ENCODE assay signal across 1 cellular context in the genomic region with DNA sequence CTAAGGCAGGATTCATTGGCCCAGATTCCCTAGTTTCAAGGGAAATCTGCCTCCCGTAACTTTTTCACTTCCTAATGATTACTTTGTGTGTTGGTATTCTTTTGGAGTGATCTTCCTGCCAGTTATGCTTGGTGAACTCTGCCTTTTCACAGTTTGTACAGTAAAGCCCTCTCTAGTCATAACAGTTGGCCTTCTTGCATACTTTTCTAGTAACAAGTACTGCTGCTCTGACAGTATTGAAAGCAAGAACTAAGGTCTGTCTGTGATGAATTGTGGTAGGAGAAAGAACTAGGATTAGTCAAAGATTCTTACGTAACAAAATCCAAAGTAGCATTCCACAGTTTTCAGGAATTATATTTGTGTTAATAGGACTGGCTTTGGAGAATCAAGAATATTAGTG.
TF ChIP-seq lines count a peak whose summit lies in the region.

No MANE protein-coding gene starts in this region.

TF ChIP-seq in WTC11, 78 proteins besides CTCF, POLR2A, EP300 and RAD21 (continued from another document):
- TF ChIP-seq, protein P1, sequence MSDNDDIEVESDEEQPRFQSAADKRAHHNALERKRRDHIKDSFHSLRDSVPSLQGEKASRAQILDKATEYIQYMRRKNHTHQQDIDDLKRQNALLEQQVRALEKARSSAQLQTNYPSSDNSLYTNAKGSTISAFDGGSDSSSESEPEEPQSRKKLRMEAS (CRISPR knock-in tag; IDR thresholded peaks at IDR 0.05) = no peak
- TF ChIP-seq, protein P2, sequence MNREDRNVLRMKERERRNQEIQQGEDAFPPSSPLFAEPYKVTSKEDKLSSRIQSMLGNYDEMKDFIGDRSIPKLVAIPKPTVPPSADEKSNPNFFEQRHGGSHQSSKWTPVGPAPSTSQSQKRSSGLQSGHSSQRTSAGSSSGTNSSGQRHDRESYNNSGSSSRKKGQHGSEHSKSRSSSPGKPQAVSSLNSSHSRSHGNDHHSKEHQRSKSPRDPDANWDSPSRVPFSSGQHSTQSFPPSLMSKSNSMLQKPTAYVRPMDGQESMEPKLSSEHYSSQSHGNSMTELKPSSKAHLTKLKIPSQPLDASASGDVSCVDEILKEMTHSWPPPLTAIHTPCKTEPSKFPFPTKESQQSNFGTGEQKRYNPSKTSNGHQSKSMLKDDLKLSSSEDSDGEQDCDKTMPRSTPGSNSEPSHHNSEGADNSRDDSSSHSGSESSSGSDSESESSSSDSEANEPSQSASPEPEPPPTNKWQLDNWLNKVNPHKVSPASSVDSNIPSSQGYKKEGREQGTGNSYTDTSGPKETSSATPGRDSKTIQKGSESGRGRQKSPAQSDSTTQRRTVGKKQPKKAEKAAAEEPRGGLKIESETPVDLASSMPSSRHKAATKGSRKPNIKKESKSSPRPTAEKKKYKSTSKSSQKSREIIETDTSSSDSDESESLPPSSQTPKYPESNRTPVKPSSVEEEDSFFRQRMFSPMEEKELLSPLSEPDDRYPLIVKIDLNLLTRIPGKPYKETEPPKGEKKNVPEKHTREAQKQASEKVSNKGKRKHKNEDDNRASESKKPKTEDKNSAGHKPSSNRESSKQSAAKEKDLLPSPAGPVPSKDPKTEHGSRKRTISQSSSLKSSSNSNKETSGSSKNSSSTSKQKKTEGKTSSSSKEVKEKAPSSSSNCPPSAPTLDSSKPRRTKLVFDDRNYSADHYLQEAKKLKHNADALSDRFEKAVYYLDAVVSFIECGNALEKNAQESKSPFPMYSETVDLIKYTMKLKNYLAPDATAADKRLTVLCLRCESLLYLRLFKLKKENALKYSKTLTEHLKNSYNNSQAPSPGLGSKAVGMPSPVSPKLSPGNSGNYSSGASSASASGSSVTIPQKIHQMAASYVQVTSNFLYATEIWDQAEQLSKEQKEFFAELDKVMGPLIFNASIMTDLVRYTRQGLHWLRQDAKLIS (CRISPR knock-in tag; IDR thresholded peaks at IDR 0.05; ENCODE audit: borderline replicate concordance) = no peak
- TF ChIP-seq RORB (CRISPR knock-in tag; IDR thresholded peaks at IDR 0.05) (no peak), HMGA2 (CRISPR knock-in tag; IDR thresholded peaks at IDR 0.05) (no peak)
- TF ChIP-seq, protein P3, sequence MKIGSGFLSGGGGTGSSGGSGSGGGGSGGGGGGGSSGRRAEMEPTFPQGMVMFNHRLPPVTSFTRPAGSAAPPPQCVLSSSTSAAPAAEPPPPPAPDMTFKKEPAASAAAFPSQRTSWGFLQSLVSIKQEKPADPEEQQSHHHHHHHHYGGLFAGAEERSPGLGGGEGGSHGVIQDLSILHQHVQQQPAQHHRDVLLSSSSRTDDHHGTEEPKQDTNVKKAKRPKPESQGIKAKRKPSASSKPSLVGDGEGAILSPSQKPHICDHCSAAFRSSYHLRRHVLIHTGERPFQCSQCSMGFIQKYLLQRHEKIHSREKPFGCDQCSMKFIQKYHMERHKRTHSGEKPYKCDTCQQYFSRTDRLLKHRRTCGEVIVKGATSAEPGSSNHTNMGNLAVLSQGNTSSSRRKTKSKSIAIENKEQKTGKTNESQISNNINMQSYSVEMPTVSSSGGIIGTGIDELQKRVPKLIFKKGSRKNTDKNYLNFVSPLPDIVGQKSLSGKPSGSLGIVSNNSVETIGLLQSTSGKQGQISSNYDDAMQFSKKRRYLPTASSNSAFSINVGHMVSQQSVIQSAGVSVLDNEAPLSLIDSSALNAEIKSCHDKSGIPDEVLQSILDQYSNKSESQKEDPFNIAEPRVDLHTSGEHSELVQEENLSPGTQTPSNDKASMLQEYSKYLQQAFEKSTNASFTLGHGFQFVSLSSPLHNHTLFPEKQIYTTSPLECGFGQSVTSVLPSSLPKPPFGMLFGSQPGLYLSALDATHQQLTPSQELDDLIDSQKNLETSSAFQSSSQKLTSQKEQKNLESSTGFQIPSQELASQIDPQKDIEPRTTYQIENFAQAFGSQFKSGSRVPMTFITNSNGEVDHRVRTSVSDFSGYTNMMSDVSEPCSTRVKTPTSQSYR (CRISPR knock-in tag; IDR thresholded peaks at IDR 0.05) = no peak
